Comparison of ENCODE assay signal across 12 cellular contexts in genomic region chr19:9912551-9913236, GRCh38. TPM values are rescaled to one million over a fixed set of nuclear protein-coding genes. Genes with fewer than 3 reads are reported as not detected.
DNase-seq lines count a peak whose midpoint lies in the region; ATAC-seq lines count a peak whose summit lies in the region.
"Had no signal": no experiment of that assay in that cellular context is flagged by ENCODE, and none has a peak within 500 bp of the region (broad histone marks: within the 10 kb centered on the region; RNA-seq: fewer than 3 reads in every experiment).

No MANE protein-coding gene starts in this region.

- H3K27ac Mint-ChIP-seq in activated CD4-positive, alpha-beta memory T cell treated with anti-CD3 and anti-CD28 coated beads for 36 hours, result no peak overlapping the region
- no peak overlapping the region for H3K27ac Mint-ChIP-seq in activated T-helper 17 cell treated with anti-CD3 and anti-CD28 coated beads, Interleukin-2, amount 50 U/mL, for 72 hours

- no peaks in the 10 kb centered on the region for H3K9me3 Mint-ChIP-seq in activated T-cell treated with anti-CD3 and anti-CD28 coated beads, Interleukin-2, amount 50 U/mL, for 4 hours
- no peaks in the 10 kb centered on the region for H3K9me3 Mint-ChIP-seq in activated CD4-positive, alpha-beta memory T cell treated with anti-CD3 and anti-CD28 coated beads for 36 hours
- H3K9me3 Mint-ChIP-seq in activated T-helper 17 cell treated with anti-CD3 and anti-CD28 coated beads, Interleukin-2, amount 50 U/mL, for 72 hours, result no peaks in the 10 kb centered on the region

- H3K4me3 Mint-ChIP-seq in activated T-cell treated with anti-CD3 and anti-CD28 coated beads, Interleukin-2, amount 50 U/mL, for 4 hours, result peak overlapping the region; percentile 56
- peak overlapping the region; percentile 44 for H3K4me3 Mint-ChIP-seq in activated CD4-positive, alpha-beta memory T cell treated with anti-CD3 and anti-CD28 coated beads for 36 hours
- no peak overlapping the region for H3K4me3 Mint-ChIP-seq in activated T-helper 17 cell treated with anti-CD3 and anti-CD28 coated beads, Interleukin-2, amount 50 U/mL, for 72 hours

- H3K27me3 Mint-ChIP-seq in activated T-cell treated with anti-CD3 and anti-CD28 coated beads, Interleukin-2, amount 50 U/mL, for 4 hours (ENCODE audit: low read depth), result peaks cover 14% of the 10 kb centered on the region
- peaks cover 17% of the 10 kb centered on the region for H3K27me3 Mint-ChIP-seq in activated CD4-positive, alpha-beta memory T cell treated with anti-CD3 and anti-CD28 coated beads for 36 hours
- H3K27me3 Mint-ChIP-seq in activated T-helper 17 cell treated with anti-CD3 and anti-CD28 coated beads, Interleukin-2, amount 50 U/mL, for 72 hours, result peaks cover 13% of the 10 kb centered on the region

- ATAC-seq in activated T-cell treated with anti-CD3 and anti-CD28 coated beads, Interleukin-2, amount 50 U/mL, for 4 hours, result no peak
- ATAC-seq in activated T-helper 17 cell treated with anti-CD3 and anti-CD28 coated beads, Interleukin-2, amount 50 U/mL, for 72 hours (replicated peaks), result no peak

- no peaks in the 10 kb centered on the region for H3K9me3 ChIP-seq in iPS-18a (ENCODE audit: control insufficient read depth, low read depth, low read length)
- H3K9me3 ChIP-seq in subcutaneous abdominal adipose tissue (ENCODE audit: control insufficient read depth in 5 of 5, low read length in 5 of 5), result no peaks in the 10 kb centered on the region

- H3K4me1 ChIP-seq in iPS-18a (ENCODE audit: control insufficient read depth, low read depth, low read length) (peaks cover 10% of the 10 kb centered on the region), subcutaneous abdominal adipose tissue (ENCODE audit: control insufficient read depth in 5 of 5, insufficient read depth in 5 of 5, low read length in 5 of 5) (peaks cover 0 to 33% (median 24%) of the 10 kb centered on the region in 5 donors)

- no peak overlapping the region for H3K27ac ChIP-seq in iPS-18a (ENCODE audit: low read length)
- H3K27ac ChIP-seq in subcutaneous abdominal adipose tissue (ENCODE audit: low read depth, low read length), result no peak overlapping the region

- H3K4me3 ChIP-seq in iPS-18a (ENCODE audit: low read length), result peak overlapping the region; percentile 45
- H3K4me3 ChIP-seq in subcutaneous abdominal adipose tissue (ENCODE audit: low read depth in 1 of 5, low read length in 5 of 5), result peak overlapping the region in 4 of 5 donors; percentile 32 to 61 (median 56)

- CTCF ChIA-PET in activated CD4-positive, alpha-beta memory T cell treated with anti-CD3 and anti-CD28 coated beads for 36 hours (lab: Charles Lee), result no interaction called here

- DNase-seq in activated T-cell treated with anti-CD3 and anti-CD28 coated beads, Interleukin-2, amount 50 U/mL, for 4 hours, result no peak
- DNase-seq in activated T-cell treated with anti-CD3 and anti-CD28 coated beads, Interleukin-2, amount 50 U/mL, for 1 hour, result no peak
- DNase-seq in activated CD4-positive, alpha-beta memory T cell treated with anti-CD3 and anti-CD28 coated beads for 36 hours, result no peak
- no peak for DNase-seq in HPDE6-E6E7 (ENCODE audit: extremely low spot score)
- no peak for DNase-seq in HuH-7 (ENCODE audit: low spot score)
- DNase-seq: activated CD4-positive, alpha-beta T cell treated with anti-CD3 and anti-CD28 coated beads for 4 hours; DMS79; NCI-H1092 treated with DMSO at 0.1 percent for 48 hours; NCI-H510A treated with DMSO at 0.1 percent for 48 hours had no signal

- peaks cover 14% of the 10 kb centered on the region for H3K27me3 ChIP-seq in iPS-18a (ENCODE audit: control insufficient read depth, insufficient read depth, low read length)
- H3K27me3 ChIP-seq in subcutaneous abdominal adipose tissue (ENCODE audit: control insufficient read depth in 5 of 5, insufficient read depth in 4 of 5, low read length in 5 of 5), result no peaks in the 10 kb centered on the region

- POLR2A ChIA-PET in activated CD4-positive, alpha-beta memory T cell treated with anti-CD3 and anti-CD28 coated beads for 36 hours (lab: Charles Lee), result no interaction called here

- no peaks in the 10 kb centered on the region for H3K36me3 ChIP-seq in iPS-18a (ENCODE audit: control insufficient read depth, low read depth, low read length)
- H3K36me3 ChIP-seq in subcutaneous abdominal adipose tissue (ENCODE audit: control insufficient read depth in 5 of 5, insufficient read depth in 5 of 5, low read length in 5 of 5), result no peaks in the 10 kb centered on the region

- no peaks in the 10 kb centered on the region for H3K36me3 Mint-ChIP-seq in activated T-cell treated with anti-CD3 and anti-CD28 coated beads, Interleukin-2, amount 50 U/mL, for 4 hours (ENCODE audit: insufficient read depth)
- H3K36me3 Mint-ChIP-seq in activated CD4-positive, alpha-beta memory T cell treated with anti-CD3 and anti-CD28 coated beads for 36 hours, result no peaks in the 10 kb centered on the region
- no peaks in the 10 kb centered on the region for H3K36me3 Mint-ChIP-seq in activated T-helper 17 cell treated with anti-CD3 and anti-CD28 coated beads, Interleukin-2, amount 50 U/mL, for 72 hours (ENCODE audit: low read depth)

- H3K9ac ChIP-seq in iPS-18a (ENCODE audit: low read length), result no peak overlapping the region
- peak overlapping the region in 2 of 5 donors; percentile 4 to 21 for H3K9ac ChIP-seq in subcutaneous abdominal adipose tissue (ENCODE audit: low read length in 5 of 5)

- peaks cover 15% of the 10 kb centered on the region for H3K4me1 Mint-ChIP-seq in activated T-cell treated with anti-CD3 and anti-CD28 coated beads, Interleukin-2, amount 50 U/mL, for 4 hours (ENCODE audit: low read depth)
- peaks cover 5% of the 10 kb centered on the region for H3K4me1 Mint-ChIP-seq in activated CD4-positive, alpha-beta memory T cell treated with anti-CD3 and anti-CD28 coated beads for 36 hours (ENCODE audit: low read depth)
- H3K4me1 Mint-ChIP-seq in activated T-helper 17 cell treated with anti-CD3 and anti-CD28 coated beads, Interleukin-2, amount 50 U/mL, for 72 hours, result no peaks in the 10 kb centered on the region

- intact Hi-C loops in activated CD4-positive, alpha-beta memory T cell treated with anti-CD3 and anti-CD28 coated beads for 36 hours (cut with micrococcal nuclease), result loop anchor here (5.0 to 10.0 kb wide), 2 partner anchors 75 to 288 kb away; partner anchors contain the start of genes PIN1 and ZNF561

RNA-seq across cellular contexts. Expression of gene OLFM2, which starts 23.6 kb away (rescaled TPM):
- total RNA-seq in activated T-cell treated with anti-CD3 and anti-CD28 coated beads, Interleukin-2, amount 50 U/mL, for 4 hours, result under 1 TPM; 0.11 to 0.56 (median 0.24) TPM
- total RNA-seq in activated CD4-positive, alpha-beta memory T cell treated with anti-CD3 and anti-CD28 coated beads for 36 hours, result under 1 TPM; 0.58 to 0.59 TPM
- total RNA-seq in activated T-helper 17 cell treated with anti-CD3 and anti-CD28 coated beads, Interleukin-2, amount 50 U/mL, for 72 hours, result 1 to 10 TPM; 1.6 to 7.4 TPM
